Comparison of ENCODE assay signal across 2 cellular contexts in the genomic region with DNA sequence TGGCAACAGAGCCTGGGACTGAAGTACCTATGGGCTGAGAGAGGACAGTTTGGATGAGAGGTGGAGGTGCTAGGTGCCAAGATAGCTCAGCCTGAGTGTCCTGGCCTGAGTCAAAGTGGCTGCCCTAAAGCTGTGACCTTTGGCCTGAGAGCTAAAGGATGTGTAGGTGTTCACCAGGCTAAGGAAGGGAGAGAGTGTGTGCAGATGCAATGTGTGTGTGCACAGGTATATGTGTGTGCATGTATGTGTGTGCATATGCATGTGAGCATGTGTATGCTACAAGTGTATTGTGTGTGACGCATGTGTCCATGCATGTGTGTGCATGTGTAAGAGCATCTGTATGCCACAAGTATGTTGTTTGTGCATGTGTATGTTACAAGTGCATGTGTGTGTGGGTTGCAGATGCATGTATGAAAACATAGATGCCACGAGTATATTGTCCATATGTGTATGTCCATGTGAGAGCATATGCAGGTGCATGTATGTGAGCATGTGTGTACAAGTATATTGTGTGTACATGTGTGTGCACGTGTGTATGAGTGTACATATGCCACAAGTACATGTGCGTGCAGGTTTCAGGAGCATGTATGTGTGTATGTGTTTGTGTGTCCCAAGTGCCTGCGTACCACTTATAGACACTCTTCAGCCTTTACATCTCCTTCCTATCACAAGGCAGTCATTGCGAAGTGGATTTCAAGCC.
TF ChIP-seq lines count a peak whose summit lies in the region.

No MANE protein-coding gene starts in this region.

TF ChIP-seq in HEK293, 187 proteins besides CTCF, POLR2A, EP300 and RAD21:
- TF ChIP-seq FEZF1 (tag by site-specific recombination; IDR thresholded peaks at IDR 0.05): no peak
- TF ChIP-seq, protein P1, sequence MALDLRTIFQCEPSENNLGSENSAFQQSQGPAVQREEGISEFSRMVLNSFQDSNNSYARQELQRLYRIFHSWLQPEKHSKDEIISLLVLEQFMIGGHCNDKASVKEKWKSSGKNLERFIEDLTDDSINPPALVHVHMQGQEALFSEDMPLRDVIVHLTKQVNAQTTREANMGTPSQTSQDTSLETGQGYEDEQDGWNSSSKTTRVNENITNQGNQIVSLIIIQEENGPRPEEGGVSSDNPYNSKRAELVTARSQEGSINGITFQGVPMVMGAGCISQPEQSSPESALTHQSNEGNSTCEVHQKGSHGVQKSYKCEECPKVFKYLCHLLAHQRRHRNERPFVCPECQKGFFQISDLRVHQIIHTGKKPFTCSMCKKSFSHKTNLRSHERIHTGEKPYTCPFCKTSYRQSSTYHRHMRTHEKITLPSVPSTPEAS (tag by site-specific recombination; IDR thresholded peaks at IDR 0.05): peak; percentile 64

TF ChIP-seq in IMR-90, 13 proteins besides CTCF, POLR2A, EP300 and RAD21:
- TF ChIP-seq RFX5 (IDR thresholded peaks at IDR 0.05; ENCODE audit: low read depth, low read length) (no peak), MAZ (IDR thresholded peaks at IDR 0.05; ENCODE audit: borderline replicate concordance, low read depth, low read length) (no peak), MXI1 (IDR thresholded peaks at IDR 0.05; ENCODE audit: borderline replicate concordance, low read depth, low read length) (no peak), MAFK (IDR thresholded peaks at IDR 0.05; ENCODE audit: low read depth, low read length) (no peak), BHLHE40 (IDR thresholded peaks at IDR 0.05; ENCODE audit: low read depth, low read length) (no peak), CEBPB (IDR thresholded peaks at IDR 0.05; ENCODE audit: low read depth, low read length) (no peak), CHD1 (IDR thresholded peaks at IDR 0.05; ENCODE audit: low read depth, low read length) (no peak), RCOR1 (IDR thresholded peaks at IDR 0.05; ENCODE audit: insufficient replicate concordance, low read length) (no peak), SMC3 (IDR thresholded peaks at IDR 0.05; ENCODE audit: low read depth, low read length) (no peak), FOS (IDR thresholded peaks at IDR 0.05; ENCODE audit: low read depth, low read length) (no peak), NFE2L2 (IDR thresholded peaks at IDR 0.05; ENCODE audit: low read depth, low read length) (no peak)
- TF ChIP-seq, protein P2, sequence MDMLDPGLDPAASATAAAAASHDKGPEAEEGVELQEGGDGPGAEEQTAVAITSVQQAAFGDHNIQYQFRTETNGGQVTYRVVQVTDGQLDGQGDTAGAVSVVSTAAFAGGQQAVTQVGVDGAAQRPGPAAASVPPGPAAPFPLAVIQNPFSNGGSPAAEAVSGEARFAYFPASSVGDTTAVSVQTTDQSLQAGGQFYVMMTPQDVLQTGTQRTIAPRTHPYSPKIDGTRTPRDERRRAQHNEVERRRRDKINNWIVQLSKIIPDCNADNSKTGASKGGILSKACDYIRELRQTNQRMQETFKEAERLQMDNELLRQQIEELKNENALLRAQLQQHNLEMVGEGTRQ (IDR thresholded peaks at IDR 0.05; ENCODE audit: low read depth, low read length): no peak
- TF ChIP-seq, protein P3, sequence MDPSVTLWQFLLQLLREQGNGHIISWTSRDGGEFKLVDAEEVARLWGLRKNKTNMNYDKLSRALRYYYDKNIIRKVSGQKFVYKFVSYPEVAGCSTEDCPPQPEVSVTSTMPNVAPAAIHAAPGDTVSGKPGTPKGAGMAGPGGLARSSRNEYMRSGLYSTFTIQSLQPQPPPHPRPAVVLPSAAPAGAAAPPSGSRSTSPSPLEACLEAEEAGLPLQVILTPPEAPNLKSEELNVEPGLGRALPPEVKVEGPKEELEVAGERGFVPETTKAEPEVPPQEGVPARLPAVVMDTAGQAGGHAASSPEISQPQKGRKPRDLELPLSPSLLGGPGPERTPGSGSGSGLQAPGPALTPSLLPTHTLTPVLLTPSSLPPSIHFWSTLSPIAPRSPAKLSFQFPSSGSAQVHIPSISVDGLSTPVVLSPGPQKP (IDR thresholded peaks at IDR 0.05; ENCODE audit: borderline replicate concordance, low read depth, low read length): no peak
